Comparison of ENCODE assay signal across 8 cellular contexts in the genomic region with DNA sequence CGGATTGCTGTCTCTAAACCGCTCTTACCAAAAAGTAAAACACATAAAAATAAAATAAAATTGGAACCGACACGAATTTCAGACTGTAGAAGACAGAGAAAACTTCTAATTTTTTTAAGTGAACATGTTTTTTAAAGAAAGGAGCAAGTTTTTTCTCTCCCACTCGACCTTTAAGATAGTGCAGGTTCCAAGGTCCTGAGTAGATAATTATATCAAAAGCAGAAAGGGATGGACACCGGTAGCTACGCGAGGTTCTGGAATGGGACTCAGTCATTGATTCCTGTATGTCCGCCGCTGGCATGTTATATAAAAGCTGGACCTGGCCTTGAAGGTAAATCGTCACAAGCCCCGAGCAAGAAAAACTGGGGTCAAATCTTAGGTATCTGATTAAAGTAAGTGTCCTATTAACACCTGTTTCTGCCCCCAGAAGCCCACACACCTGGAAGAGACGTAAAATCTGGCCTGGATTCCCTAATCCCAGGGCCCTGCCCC.
A peak's percentile ranks its signal among the peaks of the same experiment; 100 is the strongest.
DNase-seq lines count a peak whose midpoint lies in the region; ATAC-seq and TF ChIP-seq lines count a peak whose summit lies in the region.

No MANE protein-coding gene starts in this region.

- H3K9me2 ChIP-seq in SU-DHL-6 (replicated peaks; ENCODE audit: insufficient read depth, low read length), result no peaks in the 10 kb centered on the region

- peak overlapping the region; percentile 66 for H3K9ac ChIP-seq in SU-DHL-6 (ENCODE audit: low read length)

- peaks cover 20% of the 10 kb centered on the region; the same call in 1 of the 2 replicates for H4K20me1 ChIP-seq in SU-DHL-6 (ENCODE audit: low read depth, low read length)

- H3K27me3 ChIP-seq in SU-DHL-6 (ENCODE audit: low read length), result no peaks in the 10 kb centered on the region

- no peaks in the 10 kb centered on the region for H3K9me3 ChIP-seq in SU-DHL-6 (ENCODE audit: insufficient read depth, low read length)

- peak overlapping the region; percentile 99 for H3K4me2 ChIP-seq in SU-DHL-6 (ENCODE audit: low read depth, low read length, poor library complexity, severe bottlenecking)

- H2AFZ ChIP-seq in SU-DHL-6 (ENCODE audit: low read depth, low read length, severe bottlenecking), result peak overlapping the region; percentile 81

- ATAC-seq in GM18498 (IDR thresholded peaks at IDR 0.05; ENCODE audit: unreplicated experiment) (peak; percentile 2), HG02571 (IDR thresholded peaks at IDR 0.05; ENCODE audit: unreplicated experiment) (peak; percentile 1)

- no peak for TF ChIP-seq CTCF in SU-DHL-6 (IDR thresholded peaks at IDR 0.05; ENCODE audit: insufficient read depth, low read length, poor library complexity, severe bottlenecking)
- no peak for TF ChIP-seq CTCF in foreskin fibroblast (IDR thresholded peaks at IDR 0.05; ENCODE audit: low read depth, low read length)

- no peak for DNase-seq in foreskin fibroblast
- DNase-seq in skeletal muscle cell (ENCODE audit: low read depth), result no peak
- no peak for DNase-seq in stimulated activated naive CD4-positive, alpha-beta T cell (lab: John Stamatoyannopoulos, UW)
- no peak for DNase-seq in AG08395 (ENCODE audit: low spot score)
- no peak for DNase-seq in SIG-M5 treated with dmso at 0.1 percent for 504 hours (lab: John Stamatoyannopoulos, UW; ENCODE audit: unreplicated experiment)

- H3K79me2 ChIP-seq in SU-DHL-6 (ENCODE audit: insufficient read depth, low read length), result peaks cover 82% of the 10 kb centered on the region

- peaks cover 22% of the 10 kb centered on the region for H3F3A ChIP-seq in SU-DHL-6 (ENCODE audit: insufficient read depth)

- H3K36me3 ChIP-seq in SU-DHL-6 (ENCODE audit: low read length), result no peaks in the 10 kb centered on the region

- H3K4me3 ChIP-seq in SU-DHL-6 (ENCODE audit: insufficient read depth, low read length, poor library complexity, severe bottlenecking), result peak overlapping the region; percentile 81
- peak overlapping the region; percentile 78 to 87 for H3K4me3 ChIP-seq in foreskin fibroblast (ENCODE audit: low read depth in 1 of 2, low read length in 2 of 2)
- peak overlapping the region; percentile 85 for H3K4me3 ChIP-seq in skeletal muscle cell (ENCODE audit: low read depth, low read length)

- peak overlapping the region; percentile 94 for H3K27ac ChIP-seq in SU-DHL-6 (ENCODE audit: low read depth, low read length)
